Comparison of ENCODE assay signal across 16 cellular contexts in genomic region chr19:49458567-49458903, GRCh38. TPM values are rescaled to one million over a fixed set of nuclear protein-coding genes. Genes with fewer than 3 reads are reported as not detected.
DNase-seq lines count a peak whose midpoint lies in the region; ATAC-seq, FAIRE-seq and TF ChIP-seq lines count a peak whose summit lies in the region.
"Had no signal": no experiment of that assay in that cellular context is flagged by ENCODE, and none has a peak within 500 bp of the region (broad histone marks: within the 10 kb centered on the region; RNA-seq: fewer than 3 reads in every experiment).

No MANE protein-coding gene starts in this region.

- H3K4me1 Mint-ChIP-seq in WTC11, result peaks cover 4% of the 10 kb centered on the region; the same call in 1 of the 2 replicates

- no peak for TF ChIP-seq EP300 in GM12878 (IDR thresholded peaks at IDR 0.05; ENCODE audit: borderline replicate concordance in 1 of 2, control insufficient read depth in 1 of 2, low read depth in 2 of 2, low read length in 2 of 2)

- no peak overlapping the region for H3K27ac Mint-ChIP-seq in WTC11
- H3K27ac Mint-ChIP-seq: HFFc6 had no signal

- POLR2A ChIA-PET in GM12878 (lab: Charles Lee), result interaction anchor here (0.6 to 2.7 kb wide), 4 partner anchors 11 to 454 kb away, joined by 3 to 15 read pairs (median 4); no protein-coding TSS in a partner anchor
- POLR2A ChIA-PET in WTC11 (lab: Charles Lee), result no interaction called here

- H4K20me1 ChIP-seq in GM12878 (ENCODE audit: control insufficient read depth, insufficient read depth), result no peaks in the 10 kb centered on the region

- no peaks in the 10 kb centered on the region for H3K4me1 ChIP-seq in right cardiac atrium (ENCODE audit: control insufficient read depth, insufficient read depth, low read length)
- H3K4me1 ChIP-seq in heart right ventricle, result peaks cover 0 to 40% (median 25%) of the 10 kb centered on the region in 9 donors
- peaks cover 25% of the 10 kb centered on the region for H3K4me1 ChIP-seq in GM12878 (ENCODE audit: control insufficient read depth, insufficient read depth, low read length)
- H3K4me1 ChIP-seq in muscle layer of duodenum (ENCODE audit: control insufficient read depth in 1 of 2, insufficient read depth in 2 of 2, low read length in 2 of 2), result peaks cover 0 to 10% of the 10 kb centered on the region in 2 donors
- H3K4me1 ChIP-seq in vagina, result peaks cover 40% of the 10 kb centered on the region

- H3K27me3 Mint-ChIP-seq in WTC11 (ENCODE audit: low read depth), result no peaks in the 10 kb centered on the region

- H3K4me2 ChIP-seq in GM12878 (ENCODE audit: control insufficient read depth, insufficient read depth), result peak overlapping the region; percentile 94

- H3K27ac ChIP-seq in right cardiac atrium (ENCODE audit: low read length) (peak overlapping the region; percentile 43), heart right ventricle (peak overlapping the region in 5 of 10 donors; percentile 11 to 73 (median 52)), GM12878 (ENCODE audit: control insufficient read depth, insufficient read depth) (peak overlapping the region; percentile 82), muscle layer of duodenum (ENCODE audit: low read length) (peak overlapping the region; percentile 49), vagina (peak overlapping the region; percentile 95)
- H3K27ac ChIP-seq: HL-60 had no signal

- intact Hi-C loops in right cardiac atrium (cut with DNase I) (no loop called here), heart right ventricle (cut with DNase I) (no loop called here), GM12878 (cut with micrococcal nuclease; ENCODE audit: unreplicated experiment) (no loop called here), vagina (cut with DNase I) (no loop called here)

- H3K9ac ChIP-seq in GM12878 (ENCODE audit: control insufficient read depth, insufficient read depth, low read length), result peak overlapping the region; percentile 39

- H3K9me3 Mint-ChIP-seq in WTC11, result no peaks in the 10 kb centered on the region
- H3K9me3 Mint-ChIP-seq: HFFc6 had no signal

- RAD21 ChIA-PET in GM12878 (lab: Charles Lee; ENCODE audit: unreplicated experiment), result interaction anchor here (9.0 kb wide), 1 partner anchor 12 kb away, joined by 90 read pairs; no protein-coding TSS in a partner anchor

- peak overlapping the region; percentile 81 for H2AFZ ChIP-seq in GM12878 (ENCODE audit: control insufficient read depth, low read depth, low read length)

- H3K4me3 ChIP-seq in right cardiac atrium (ENCODE audit: low read length) (no peak overlapping the region), heart right ventricle (no peak overlapping the region), GM12878 (no peak overlapping the region), muscle layer of duodenum (ENCODE audit: low read depth in 1 of 2, low read length in 2 of 2) (no peak overlapping the region), vagina (no peak overlapping the region)
- H3K4me3 ChIP-seq: coronary artery, sigmoid colon had no signal

- peak; percentile 64 for FAIRE-seq in GM12878 (lab: Jason Lieb, UNC)

- CTCF ChIA-PET in GM12878 (lab: Yijun Ruan, JAX), result interaction anchor here (1.4 to 4.9 kb wide), 3 partner anchors 11 to 112 kb away, joined by 4 to 31 read pairs (median 20); partner anchors contain the start of gene FLT3LG
- CTCF ChIA-PET in WTC11 (lab: Charles Lee), result interaction anchor here (1.0 to 2.7 kb wide), 2 partner anchors 18 to 20 kb away, joined by 5 to 13 read pairs; no protein-coding TSS in a partner anchor

- H3K9me3 ChIP-seq in right cardiac atrium (ENCODE audit: control insufficient read depth, low read length) (no peaks in the 10 kb centered on the region), heart right ventricle (no peaks in the 10 kb centered on the region), GM12878 (replicated peaks; ENCODE audit: control insufficient read depth, insufficient read depth, low read length) (no peaks in the 10 kb centered on the region), muscle layer of duodenum (ENCODE audit: control insufficient read depth in 1 of 2, low read length in 2 of 2) (no peaks in the 10 kb centered on the region), vagina (no peaks in the 10 kb centered on the region)
- H3K9me3 ChIP-seq: sigmoid colon had no signal

- TF ChIP-seq CTCF in heart right ventricle (IDR thresholded peaks at IDR 0.05) (no peak), GM12878 (IDR thresholded peaks at IDR 0.05 in 2 of 3, conservative IDR thresholded peaks at IDR 0.05 in 1 of 3; ENCODE audit: control insufficient read depth in 2 of 3, extremely low read depth in 1 of 3, insufficient read depth in 1 of 3, low read depth in 3 of 3, low read length in 3 of 3) (no peak), vagina (IDR thresholded peaks at IDR 0.05) (no peak), WTC11 (IDR thresholded peaks at IDR 0.05) (no peak)

- ATAC-seq in right cardiac atrium, result no peak
- ATAC-seq in heart right ventricle, result no peak
- peak; percentile 76 for ATAC-seq in GM12878
- ATAC-seq in WTC11, result no peak
- ATAC-seq: stimulated activated naive CD8-positive, alpha-beta T cell treated with anti-CD3 and anti-CD28 coated beads, Interleukin-15, Interleukin-2, amounts not matched to agents 100 U/mL and 50 U/mL, for 24 hours had no signal

- TF ChIP-seq POLR2A in GM12878 (IDR thresholded peaks at IDR 0.05; ENCODE audit: low read depth, low read length), result no peak
- no peak for TF ChIP-seq POLR2A in vagina (IDR thresholded peaks at IDR 0.05)

- H3K4me3 Mint-ChIP-seq in WTC11, result no peak overlapping the region
- H3K4me3 Mint-ChIP-seq: HFFc6 had no signal

- SMC1A ChIA-PET in GM12878 (lab: Charles Lee; ENCODE audit: uncharacterized antibody, unreplicated experiment), result interaction anchor here (9.0 kb wide), 1 partner anchor 11 kb away, joined by 53 read pairs; no protein-coding TSS in a partner anchor

- BruUV-seq in GM12878 (replicated peaks; lab: Mats Ljungman, UMichigan), result no TSS peak

- peaks cover 0 to 39% (median 0%) of the 10 kb centered on the region in 9 donors for H3K36me3 ChIP-seq in heart right ventricle
- peaks cover 0 to 5% of the 10 kb centered on the region in 2 experiments for H3K36me3 ChIP-seq in GM12878 (ENCODE audit: control insufficient read depth in 2 of 2, insufficient read depth in 2 of 2, low read length in 1 of 2)
- H3K36me3 ChIP-seq in muscle layer of duodenum (ENCODE audit: control insufficient read depth in 1 of 2, insufficient read depth in 2 of 2, low read length in 2 of 2), result peaks cover 0 to 23% of the 10 kb centered on the region in 2 donors
- peaks cover 0 to 6% of the 10 kb centered on the region in 2 donors for H3K36me3 ChIP-seq in vagina

- peaks cover 19% of the 10 kb centered on the region for H3K36me3 Mint-ChIP-seq in WTC11

- H3K27me3 ChIP-seq in right cardiac atrium (ENCODE audit: control insufficient read depth, insufficient read depth) (no peaks in the 10 kb centered on the region), heart right ventricle (no peaks in the 10 kb centered on the region), GM12878 (replicated peaks in 1 of 2; ENCODE audit: control insufficient read depth in 2 of 2, insufficient read depth in 2 of 2, low read length in 1 of 2) (no peaks in the 10 kb centered on the region), muscle layer of duodenum (ENCODE audit: low read depth, low read length) (no peaks in the 10 kb centered on the region), vagina (no peaks in the 10 kb centered on the region)
- H3K27me3 ChIP-seq: sigmoid colon had no signal

- in situ Hi-C loops in GM12878 (cut with MboI), result no loop called here

- DNase-seq in right cardiac atrium, result no peak
- DNase-seq in heart right ventricle, result no peak
- no peak for DNase-seq in GM12878 (ENCODE audit: low read depth, low spot score)
- no peak for DNase-seq in vagina (ENCODE audit: extremely low spot score in 2 of 2)
- DNase-seq in WTC11 (ENCODE audit: low spot score), result no peak
- DNase-seq in 8988T, result no peak
- no peak for DNase-seq in NCI-H69 (lab: John Stamatoyannopoulos, UW)
- DNase-seq: anterior cingulate cortex; HFFc6; mammary epithelial cell; NCI-H2029 treated with DMSO at 0.1 percent for 48 hours; sigmoid colon; stimulated activated naive CD8-positive, alpha-beta T cell treated with anti-CD3 and anti-CD28 coated beads, Interleukin-15, Interleukin-2, amounts not matched to agents 100 U/mL and 50 U/mL, for 24 hours had no signal

- no peak for TF ChIP-seq RAD21 in GM12878 (IDR thresholded peaks at IDR 0.05; ENCODE audit: insufficient read depth, low read depth, low read length)

- peaks cover 13% of the 10 kb centered on the region for H3K79me2 ChIP-seq in GM12878 (ENCODE audit: control insufficient read depth, insufficient read depth, low read length)

- WGBS in right cardiac atrium, result 93% methylated on average over 5 of the region's 5 CpGs
- 88 to 96% methylated on average over 5 of the region's 5 CpGs for WGBS in heart right ventricle, 2 donors
- 55% methylated on average over 5 of the region's 5 CpGs for WGBS in GM12878 (ENCODE audit: insufficient coverage, insufficient replicate concordance, low lambda C conversion rate, missing lambda C conversion rate)

RNA-seq across cellular contexts. Expression of gene ALDH16A1, which starts 5.5 kb away (rescaled TPM):
- total RNA-seq in right cardiac atrium (10 to 100 TPM; 11.1 to 17.7 (median 11.9) TPM), heart right ventricle (10 to 100 TPM in 3 of 10 donors, 1 to 10 TPM in 7; 4.4 to 14.9 (median 7.4) TPM), GM12878 (2014; rRNA removed) (31.9 and 46.3 TPM in 2 replicates), GM12878 (2014; rRNA removed; fragmentation: Illumina TruSeq; extraction: Trizol) (8.7 and 9.5 TPM in 2 replicates), GM12878 (2021) (43.6 and 49.3 TPM in 2 replicates), vagina (29.5 TPM), WTC11 (2021) (44.3 to 53.6 TPM (median 52.6 TPM) in 3 replicates)
- polyA plus RNA-seq in right cardiac atrium (9.3 TPM), heart right ventricle (10 to 100 TPM; 17.8 to 19.9 TPM), GM12878 (2011; rRNA removed) (3.1 and 6.4 TPM in 2 replicates), GM12878 (2014; fragmentation: Illumina TruSeq; extraction: Trizol) (0.43 and 1.7 TPM in 2 replicates), GM12878 (2014; fragmentation: Nextera tagmentation; extraction: Ambion mirVana) (1 to 10 TPM; 4.5 to 6.2 TPM), GM12878 (2014; rRNA removed) (31.0 and 41.4 TPM in 2 replicates), GM12878 (2016; fragmentation: Nextera tagmentation; extraction: Ambion mirVana) (10 to 100 TPM; 26.8 to 40.0 TPM)
- 4.5 and 6.6 TPM in 2 replicates for total RNA-seq in GM12878 (2013; cell fraction: nucleolus; rRNA removed)
- polyA plus RNA-seq in GM12878 (2011; ENCODE audit: low read depth), result 3.7 TPM
- 15.2 and 32.2 TPM in 2 replicates for polyA plus RNA-seq in GM12878 (2011; cell fraction: cytosol; rRNA removed)
- 43.0 and 85.9 TPM in 2 replicates for polyA plus RNA-seq in GM12878 (2011; cell fraction: nucleus; rRNA removed)
- polyA plus RNA-seq in GM12878 (2012), result 17.2 and 17.4 TPM in 2 replicates
- polyA minus RNA-seq in GM12878 (2011; rRNA and poly(A)+ RNA removed), result 9.9 and 22.0 TPM in 2 replicates
- polyA minus RNA-seq in GM12878 (2011; cell fraction: cytosol; rRNA and poly(A)+ RNA removed), result 14.5 and 17.4 TPM in 2 replicates
- polyA minus RNA-seq in GM12878 (2011; cell fraction: nucleus; rRNA and poly(A)+ RNA removed), result 4.1 and 11.7 TPM in 2 replicates

RNA-seq across cellular contexts. Expression of gene PIH1D1, which starts 6.9 kb away (rescaled TPM):
- total RNA-seq in right cardiac atrium (10 to 100 TPM; 35.2 to 43.8 (median 38.2) TPM), heart right ventricle (10 to 100 TPM; 15.7 to 42.1 (median 25.7) TPM), GM12878 (2014; rRNA removed) (130 and 137 TPM in 2 replicates), GM12878 (2014; rRNA removed; fragmentation: Illumina TruSeq; extraction: Trizol) (83.8 and 84.3 TPM in 2 replicates), GM12878 (2021) (112 and 117 TPM in 2 replicates), vagina (96.3 TPM), WTC11 (2021) (153 to 170 TPM (median 156 TPM) in 3 replicates)
- polyA plus RNA-seq in right cardiac atrium (34.9 TPM), heart right ventricle (10 to 100 TPM; 32.5 to 60.0 TPM), GM12878 (2011; rRNA removed) (84.6 and 95.3 TPM in 2 replicates), GM12878 (2014; fragmentation: Illumina TruSeq; extraction: Trizol) (40.6 and 73.6 TPM in 2 replicates), GM12878 (2014; fragmentation: Nextera tagmentation; extraction: Ambion mirVana) (10 to 100 TPM; 16.1 to 39.9 TPM), GM12878 (2014; rRNA removed) (122 and 123 TPM in 2 replicates), GM12878 (2016; fragmentation: Nextera tagmentation; extraction: Ambion mirVana) (100 to 1,000 TPM; 141 to 153 TPM)
- 88.2 and 95.3 TPM in 2 replicates for total RNA-seq in GM12878 (2013; cell fraction: nucleolus; rRNA removed)
- 102 TPM for polyA plus RNA-seq in GM12878 (2011; ENCODE audit: low read depth)
- 120 and 130 TPM in 2 replicates for polyA plus RNA-seq in GM12878 (2011; cell fraction: cytosol; rRNA removed)
- polyA plus RNA-seq in GM12878 (2011; cell fraction: nucleus; rRNA removed), result 210 and 249 TPM in 2 replicates
- 95.7 and 98.1 TPM in 2 replicates for polyA plus RNA-seq in GM12878 (2012)
- 67.4 and 81.0 TPM in 2 replicates for polyA minus RNA-seq in GM12878 (2011; rRNA and poly(A)+ RNA removed)
- 32.1 and 32.7 TPM in 2 replicates for polyA minus RNA-seq in GM12878 (2011; cell fraction: cytosol; rRNA and poly(A)+ RNA removed)
- 29.9 and 44.2 TPM in 2 replicates for polyA minus RNA-seq in GM12878 (2011; cell fraction: nucleus; rRNA and poly(A)+ RNA removed)

RNA-seq across cellular contexts. Expression of gene FLT3LG, which starts 15.5 kb away (rescaled TPM):
- total RNA-seq in right cardiac atrium, result 1 to 10 TPM; 4.4 to 6.8 (median 4.9) TPM
- polyA plus RNA-seq in right cardiac atrium, result 6.6 TPM
- 10 to 100 TPM in 1 of 10 donors, 1 to 10 TPM in 9; 1.6 to 14.8 (median 3.1) TPM for total RNA-seq in heart right ventricle
- polyA plus RNA-seq in heart right ventricle, result 10 to 100 TPM in 1 of 2 donors, 1 to 10 TPM in 1; 4.2 to 14.0 TPM
- total RNA-seq in GM12878 (2013; cell fraction: nucleolus; rRNA removed), result 1.4 and 4.0 TPM in 2 replicates
- 3.7 and 4.1 TPM in 2 replicates for total RNA-seq in GM12878 (2014; rRNA removed)
- total RNA-seq in GM12878 (2014; rRNA removed; fragmentation: Illumina TruSeq; extraction: Trizol), result 3.9 and 4.6 TPM in 2 replicates
- total RNA-seq in GM12878 (2021), result 9.5 and 10.3 TPM in 2 replicates
- polyA plus RNA-seq in GM12878 (2011; ENCODE audit: low read depth), result 3.2 TPM
- polyA plus RNA-seq in GM12878 (2011; rRNA removed), result 1.3 and 3.0 TPM in 2 replicates
- polyA plus RNA-seq in GM12878 (2011; cell fraction: cytosol; rRNA removed), result 3.7 and 5.9 TPM in 2 replicates
- polyA plus RNA-seq in GM12878 (2011; cell fraction: nucleus; rRNA removed), result 10.9 and 11.9 TPM in 2 replicates
- polyA plus RNA-seq in GM12878 (2012), result 7.2 and 8.7 TPM in 2 replicates
- polyA plus RNA-seq in GM12878 (2014; fragmentation: Illumina TruSeq; extraction: Trizol), result 0.51 and 2.8 TPM in 2 replicates
- 1 to 10 TPM in 1 of 2 experiments, under 1 TPM in 1; 0.68 to 1.6 TPM for polyA plus RNA-seq in GM12878 (2014; fragmentation: Nextera tagmentation; extraction: Ambion mirVana)
- 11.9 and 13.9 TPM in 2 replicates for polyA plus RNA-seq in GM12878 (2014; rRNA removed)
- 10 to 100 TPM; 10.1 to 13.1 TPM for polyA plus RNA-seq in GM12878 (2016; fragmentation: Nextera tagmentation; extraction: Ambion mirVana)
- 1.3 TPM in 1 of 2 replicates, not detected in the other for polyA minus RNA-seq in GM12878 (2011; rRNA and poly(A)+ RNA removed)
- polyA minus RNA-seq in GM12878 (2011; cell fraction: cytosol; rRNA and poly(A)+ RNA removed), result 1.6 and 4.5 TPM in 2 replicates
- polyA minus RNA-seq in GM12878 (2011; cell fraction: nucleus; rRNA and poly(A)+ RNA removed), result 1.3 and 3.2 TPM in 2 replicates
- total RNA-seq in vagina, result 10.1 TPM
- 2.9 to 5.3 TPM (median 3.6 TPM) in 3 replicates for total RNA-seq in WTC11 (2021)

RNA-seq across cellular contexts. Expression of gene SLC17A7, which starts 17.2 kb away (rescaled TPM):
- total RNA-seq in right cardiac atrium (1 to 10 TPM in 2 of 4 donors, under 1 TPM in 2; 0.48 to 1.2 (median 0.93) TPM), heart right ventricle (1 to 10 TPM in 4 of 10 donors, under 1 TPM in 6; 0.17 to 2.3 (median 0.86) TPM), GM12878 (2014; rRNA removed) (not detected in 2 replicates), GM12878 (2014; rRNA removed; fragmentation: Illumina TruSeq; extraction: Trizol) (not detected in 2 replicates), GM12878 (2021) (0.08 TPM in 2 replicates), vagina (0.74 TPM), WTC11 (2021) (1.6 to 2.8 TPM (median 2.1 TPM) in 3 replicates)
- polyA plus RNA-seq in right cardiac atrium (1.1 TPM), heart right ventricle (1 to 10 TPM in 1 of 2 donors, under 1 TPM in 1; 0.88 to 2.0 TPM), GM12878 (2011; rRNA removed) (0.23 and 0.24 TPM in 2 replicates), GM12878 (2014; fragmentation: Illumina TruSeq; extraction: Trizol) (0.03 and 0.06 TPM in 2 replicates), GM12878 (2014; fragmentation: Nextera tagmentation; extraction: Ambion mirVana) (not detected), GM12878 (2014; rRNA removed) (0.04 TPM in 1 of 2 replicates, not detected in the other), GM12878 (2016; fragmentation: Nextera tagmentation; extraction: Ambion mirVana) (not detected)
- 0.21 and 0.49 TPM in 2 replicates for total RNA-seq in GM12878 (2013; cell fraction: nucleolus; rRNA removed)
- not detected for polyA plus RNA-seq in GM12878 (2011; ENCODE audit: low read depth)
- polyA plus RNA-seq in GM12878 (2011; cell fraction: cytosol; rRNA removed), result 0.27 and 0.48 TPM in 2 replicates
- 0.92 and 1.1 TPM in 2 replicates for polyA plus RNA-seq in GM12878 (2011; cell fraction: nucleus; rRNA removed)
- 0.18 TPM in 2 replicates for polyA plus RNA-seq in GM12878 (2012)
- 0.22 and 0.26 TPM in 2 replicates for polyA minus RNA-seq in GM12878 (2011; rRNA and poly(A)+ RNA removed)
- 0.53 and 1.9 TPM in 2 replicates for polyA minus RNA-seq in GM12878 (2011; cell fraction: cytosol; rRNA and poly(A)+ RNA removed)
- polyA minus RNA-seq in GM12878 (2011; cell fraction: nucleus; rRNA and poly(A)+ RNA removed), result 0.29 and 0.36 TPM in 2 replicates

RNA-seq across cellular contexts. Expression of gene RPL13A, which starts 28.9 kb away (rescaled TPM):
- total RNA-seq in right cardiac atrium, result 1,000 to 10,000 TPM; 1,399 to 1,753 (median 1,480) TPM
- polyA plus RNA-seq in right cardiac atrium, result 1,392 TPM
- total RNA-seq in heart right ventricle, result 1,000 to 10,000 TPM; 1,171 to 1,844 (median 1,328) TPM
- polyA plus RNA-seq in heart right ventricle, result 1,000 to 10,000 TPM; 1,376 to 2,740 TPM
- total RNA-seq in GM12878 (2013; cell fraction: nucleolus; rRNA removed), result 421 and 437 TPM in 2 replicates
- total RNA-seq in GM12878 (2014; rRNA removed), result 6,558 and 7,287 TPM in 2 replicates
- 3,471 and 3,692 TPM in 2 replicates for total RNA-seq in GM12878 (2014; rRNA removed; fragmentation: Illumina TruSeq; extraction: Trizol)
- total RNA-seq in GM12878 (2021), result 5,103 and 5,273 TPM in 2 replicates
- polyA plus RNA-seq in GM12878 (2011; ENCODE audit: low read depth), result 1,623 TPM
- 2,172 and 3,936 TPM in 2 replicates for polyA plus RNA-seq in GM12878 (2011; rRNA removed)
- polyA plus RNA-seq in GM12878 (2011; cell fraction: cytosol; rRNA removed), result 3,618 and 5,003 TPM in 2 replicates
- 2,479 and 2,850 TPM in 2 replicates for polyA plus RNA-seq in GM12878 (2011; cell fraction: nucleus; rRNA removed)
- 5,924 and 8,191 TPM in 2 replicates for polyA plus RNA-seq in GM12878 (2012)
- polyA plus RNA-seq in GM12878 (2014; fragmentation: Illumina TruSeq; extraction: Trizol), result 1,413 and 3,666 TPM in 2 replicates
- polyA plus RNA-seq in GM12878 (2014; fragmentation: Nextera tagmentation; extraction: Ambion mirVana), result 1,000 to 10,000 TPM; 4,595 to 5,196 TPM
- polyA plus RNA-seq in GM12878 (2014; rRNA removed), result 7,317 and 8,961 TPM in 2 replicates
- polyA plus RNA-seq in GM12878 (2016; fragmentation: Nextera tagmentation; extraction: Ambion mirVana), result 1,000 to 10,000 TPM; 1,426 to 1,490 TPM
- 683 and 1,722 TPM in 2 replicates for polyA minus RNA-seq in GM12878 (2011; rRNA and poly(A)+ RNA removed)
- 792 and 811 TPM in 2 replicates for polyA minus RNA-seq in GM12878 (2011; cell fraction: cytosol; rRNA and poly(A)+ RNA removed)
- polyA minus RNA-seq in GM12878 (2011; cell fraction: nucleus; rRNA and poly(A)+ RNA removed), result 1,676 and 2,148 TPM in 2 replicates
- total RNA-seq in vagina, result 3,900 TPM
- total RNA-seq in WTC11 (2021), result 3,861 to 4,362 TPM (median 4,362 TPM) in 3 replicates
